In the genomic region with DNA sequence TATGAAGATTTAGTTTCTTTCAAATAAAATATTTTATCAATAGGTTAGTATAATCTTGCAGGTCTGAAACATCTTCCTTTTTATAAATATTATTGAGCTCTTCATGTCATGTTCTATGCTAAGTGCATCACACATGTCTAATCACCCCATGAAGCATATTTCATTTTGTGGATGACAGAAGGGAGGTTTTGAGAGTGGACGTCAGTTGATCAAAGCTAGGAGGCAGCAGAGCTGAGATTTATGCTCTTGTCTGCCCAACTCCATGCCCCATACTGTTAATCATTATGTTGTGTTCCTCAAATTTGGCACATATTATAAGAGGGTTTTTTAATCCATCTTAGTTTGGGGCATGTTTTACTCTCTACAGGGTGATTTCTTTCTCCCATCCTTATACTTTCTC, we compare ENCODE assay signal across 9 cellular contexts. TPM values are rescaled to one million over a fixed set of nuclear protein-coding genes. Genes with fewer than 3 reads are reported as not detected.
DNase-seq lines count a peak whose midpoint lies in the region; ATAC-seq and TF ChIP-seq lines count a peak whose summit lies in the region.
"Had no signal": no experiment of that assay in that cellular context is flagged by ENCODE, and none has a peak within 500 bp of the region (broad histone marks: within the 10 kb centered on the region; RNA-seq: fewer than 3 reads in every experiment).

No MANE protein-coding gene starts in this region.

- peaks cover 28% of the 10 kb centered on the region for H3K4me1 Mint-ChIP-seq in activated T-cell treated with anti-CD3 and anti-CD28 coated beads, Interleukin-2, amount 50 U/mL, for 4 hours (ENCODE audit: low read depth)

- no peak overlapping the region for H3K4me3 ChIP-seq in BE2C (ENCODE audit: low read depth, low read length)
- no peak overlapping the region for H3K4me3 ChIP-seq in RWPE2 (ENCODE audit: severe bottlenecking)

- no peak overlapping the region for H3K4me3 Mint-ChIP-seq in activated T-cell treated with anti-CD3 and anti-CD28 coated beads, Interleukin-2, amount 50 U/mL, for 4 hours

- no peak for DNase-seq in BE2C
- DNase-seq in RWPE2 (ENCODE audit: low spot score), result no peak
- DNase-seq in left lobe of liver (ENCODE audit: low spot score), result no peak
- DNase-seq in nucleus accumbens (lab: John Stamatoyannopoulos, UW), result no peak
- DNase-seq in mucosa of gallbladder (ENCODE audit: low spot score), result no peak
- DNase-seq in activated T-cell treated with anti-CD3 and anti-CD28 coated beads, Interleukin-2, amount 50 U/mL, for 4 hours, result no peak
- DNase-seq: NCI-H187 had no signal

- H3K27me3 ChIP-seq in BE2C, result no peaks in the 10 kb centered on the region
- H3K27me3 ChIP-seq in RWPE2 (ENCODE audit: insufficient read depth, poor library complexity, severe bottlenecking), result no peaks in the 10 kb centered on the region

- no peaks in the 10 kb centered on the region for H3K36me3 Mint-ChIP-seq in activated T-cell treated with anti-CD3 and anti-CD28 coated beads, Interleukin-2, amount 50 U/mL, for 4 hours (ENCODE audit: insufficient read depth)

- no peaks in the 10 kb centered on the region for H3K27me3 Mint-ChIP-seq in activated T-cell treated with anti-CD3 and anti-CD28 coated beads, Interleukin-2, amount 50 U/mL, for 4 hours (ENCODE audit: low read depth)

- peak; percentile 32 for ATAC-seq in GM21529 (IDR thresholded peaks at IDR 0.05; ENCODE audit: unreplicated experiment)
- no peak for ATAC-seq in RWPE2 (ENCODE audit: low read depth)
- ATAC-seq in left lobe of liver, result peak; percentile 33
- no peak for ATAC-seq in GM18520 (IDR thresholded peaks at IDR 0.05; ENCODE audit: unreplicated experiment)
- no peak for ATAC-seq in activated T-cell treated with anti-CD3 and anti-CD28 coated beads, Interleukin-2, amount 50 U/mL, for 4 hours

- no peaks in the 10 kb centered on the region for H3K9me3 ChIP-seq in BE2C
- no peaks in the 10 kb centered on the region for H3K9me3 ChIP-seq in RWPE2 (ENCODE audit: severe bottlenecking)

- peak overlapping the region; percentile 54 for H3K27ac ChIP-seq in RWPE2 (ENCODE audit: poor library complexity, severe bottlenecking)

- TF ChIP-seq CTCF in BE2C (IDR thresholded peaks at IDR 0.05; ENCODE audit: low read depth, low read length) (peak; percentile 23; the same call in 1 of the 2 replicates), RWPE2 (IDR thresholded peaks at IDR 0.05; ENCODE audit: poor library complexity, severe bottlenecking) (no peak)

- H3K9me3 Mint-ChIP-seq in activated T-cell treated with anti-CD3 and anti-CD28 coated beads, Interleukin-2, amount 50 U/mL, for 4 hours, result no peaks in the 10 kb centered on the region

- no peaks in the 10 kb centered on the region for H3K36me3 ChIP-seq in BE2C
- H3K36me3 ChIP-seq in RWPE2 (ENCODE audit: low read depth), result peaks cover 11% of the 10 kb centered on the region; the same call in 1 of the 2 replicates

- H3K4me1 ChIP-seq in BE2C, result no peaks in the 10 kb centered on the region
- H3K4me1 ChIP-seq in RWPE2 (ENCODE audit: insufficient read depth, poor library complexity, severe bottlenecking), result peaks cover 51% of the 10 kb centered on the region

RNA-seq across cellular contexts. Expression of gene DSE, which starts 22.7 kb away (rescaled TPM):
- 3.7 TPM for polyA plus RNA-seq in BE2C (2012; ENCODE audit: insufficient read depth, insufficient read length, low read depth)
- total RNA-seq in left lobe of liver, result 11.7 TPM
- 24.9 TPM for total RNA-seq in mucosa of gallbladder
- total RNA-seq in activated T-cell treated with anti-CD3 and anti-CD28 coated beads, Interleukin-2, amount 50 U/mL, for 4 hours, result 1 to 10 TPM; 2.0 to 4.7 (median 3.4) TPM

Comparison
In these comparisons a context has a peak if more than half of its experiments do, and no peak if none do; other contexts are left out.
1. ATAC-seq: peak in GM21529 (single experiment) and left lobe of liver (single experiment); none in RWPE2 (single experiment), GM18520 (single experiment) and activated T-cell treated with anti-CD3 and anti-CD28 coated beads, Interleukin-2, amount 50 U/mL, for 4 hours (0 of 2).